1 cellular context compared by ENCODE assay signal in the genomic region with DNA sequence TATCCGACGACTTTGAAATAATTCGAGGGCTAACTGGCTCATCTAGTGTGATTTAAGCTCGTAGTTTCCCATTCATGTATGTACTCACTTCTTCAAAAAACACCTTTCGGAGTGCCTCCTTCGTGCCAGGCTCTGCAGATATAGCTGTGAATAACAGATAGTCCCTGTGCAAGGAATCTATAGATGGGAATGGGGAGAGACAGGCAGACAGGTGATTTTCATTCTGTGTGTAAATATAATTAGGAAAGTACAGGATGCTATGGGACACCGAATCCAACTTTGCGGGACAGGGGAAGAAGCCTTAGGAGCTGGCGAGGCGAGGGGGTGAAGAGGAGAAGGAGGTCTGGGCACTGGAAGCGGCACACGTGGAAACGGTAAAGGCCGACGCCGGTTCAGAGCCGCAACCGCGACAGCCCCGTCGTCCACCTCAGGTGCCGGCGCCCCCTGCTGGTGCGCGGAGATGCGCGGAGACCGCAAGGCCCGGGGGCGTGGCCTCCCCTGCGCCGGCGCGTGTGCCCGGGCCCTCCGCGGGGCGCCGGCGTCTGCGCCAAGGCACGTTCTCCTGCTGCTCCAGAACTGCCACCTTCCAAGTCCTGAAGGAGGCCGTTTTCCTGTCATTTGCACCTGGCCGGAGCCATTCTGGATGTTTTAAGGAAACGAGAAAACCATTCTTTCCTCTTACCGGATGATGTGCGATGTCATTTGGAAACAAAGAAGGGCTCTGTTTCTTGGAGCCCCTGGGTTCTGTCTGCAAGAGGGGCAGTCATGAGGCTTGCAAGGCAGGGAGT.
TF ChIP-seq lines count a peak whose summit lies in the region.

No MANE protein-coding gene starts in this region.

TF ChIP-seq in IMR-90, 13 proteins besides CTCF, POLR2A, EP300 and RAD21 (continued from another document):
- TF ChIP-seq SMC3 (IDR thresholded peaks at IDR 0.05; ENCODE audit: low read depth, low read length), result peak; percentile 84
